In the genomic region with DNA sequence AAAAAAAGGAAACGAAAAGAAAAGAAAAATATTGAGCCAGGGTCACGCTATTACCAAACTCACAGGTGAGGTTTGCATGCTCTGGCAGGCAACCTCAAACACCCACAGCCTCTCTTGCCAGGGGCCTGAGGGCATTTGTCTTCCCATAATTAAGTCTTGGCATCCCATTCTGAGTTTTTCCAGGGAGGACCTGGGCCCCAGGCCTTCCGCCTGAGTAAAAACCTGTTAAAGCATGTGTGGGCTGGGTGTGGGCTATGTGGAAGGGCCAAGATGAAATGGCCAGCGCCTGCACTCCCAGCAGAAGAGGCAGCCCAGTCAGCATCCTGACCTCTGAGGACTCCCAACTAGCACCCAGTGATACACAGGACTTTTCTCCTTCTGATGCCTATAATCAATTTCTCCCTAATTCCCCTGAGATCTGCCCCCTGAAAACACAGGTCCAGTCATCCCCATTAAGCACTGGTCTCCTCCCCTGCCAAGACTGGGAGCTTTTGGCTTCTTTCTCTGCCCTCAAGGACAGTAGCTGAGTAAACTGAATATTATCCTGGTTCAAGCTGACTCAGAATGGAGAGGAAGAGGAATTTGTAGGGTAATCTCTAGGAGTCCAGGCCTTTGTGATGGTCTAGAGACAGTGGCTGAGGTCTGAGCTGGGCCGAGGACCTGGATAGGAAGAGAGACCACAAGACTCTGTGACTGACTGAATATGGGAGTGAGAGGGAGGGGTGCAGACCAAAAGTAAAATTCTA, we compare ENCODE assay signal across 9 cellular contexts. TPM values are rescaled to one million over a fixed set of nuclear protein-coding genes. Genes with fewer than 3 reads are reported as not detected.
DNase-seq lines count a peak whose midpoint lies in the region; ATAC-seq and TF ChIP-seq lines count a peak whose summit lies in the region.
"Had no signal": no experiment of that assay in that cellular context is flagged by ENCODE, and none has a peak within 500 bp of the region (broad histone marks: within the 10 kb centered on the region; RNA-seq: fewer than 3 reads in every experiment).

No MANE protein-coding gene starts in this region.

- H3K4me3 ChIP-seq in BLaER1 treated with 17β-estradiol and CSF1 and Interleukin-3, amounts not matched to agents 10 nM and 100 nM, result no peak overlapping the region
- H3K4me3 ChIP-seq in osteoblast (ENCODE audit: insufficient read depth, low read length), result no peak overlapping the region
- H3K4me3 ChIP-seq: SJSA1 had no signal

- peaks cover 43% of the 10 kb centered on the region for H3K4me1 Mint-ChIP-seq in dendritic cell treated with granulocyte-macrophage colony-stimulating factor and Interleukin-4, amounts not matched to agents 40 ng/mL and 50 ng/mL, for 4 days (ENCODE audit: low read depth)

- H3K4me1 ChIP-seq in BLaER1 treated with 17β-estradiol and CSF1 and Interleukin-3, amounts not matched to agents 10 nM and 100 nM, result peaks cover 0 to 31% (median 25%) of the 10 kb centered on the region in 10 experiments; a peak in 18 of 20 replicates
- peaks cover 23% of the 10 kb centered on the region for H3K4me1 ChIP-seq in osteoblast (ENCODE audit: insufficient read depth, low read length)

- DNase-seq in HPDE6-E6E7 (ENCODE audit: extremely low spot score) (peak; percentile 81), osteoblast (ENCODE audit: insufficient read length, low spot score, missing footprints) (peak; percentile 90), SK-N-DZ (ENCODE audit: low spot score) (no peak)
- no peak for DNase-seq in stimulated activated naive CD4-positive, alpha-beta T cell (lab: John Stamatoyannopoulos, UW)

- no peaks in the 10 kb centered on the region for H3K27me3 ChIP-seq in BLaER1 treated with 17β-estradiol and CSF1 and Interleukin-3, amounts not matched to agents 10 nM and 100 nM
- H3K27me3 ChIP-seq in osteoblast (ENCODE audit: insufficient read depth, low read length), result no peaks in the 10 kb centered on the region
- H3K27me3 ChIP-seq: SJSA1 had no signal

- H3K4me2 ChIP-seq in BLaER1 treated with 17β-estradiol and CSF1 and Interleukin-3, amounts not matched to agents 10 nM and 100 nM, result peak overlapping the region in 9 of 11 experiments; percentile 19 to 78 (median 59); a peak in 17 of 22 replicates
- H3K4me2 ChIP-seq in osteoblast (ENCODE audit: insufficient read depth, low read length), result no peak overlapping the region

- no peak overlapping the region for H2AFZ ChIP-seq in osteoblast (ENCODE audit: low read length)

- no peak overlapping the region for H3K4me3 Mint-ChIP-seq in dendritic cell treated with granulocyte-macrophage colony-stimulating factor and Interleukin-4, amounts not matched to agents 40 ng/mL and 50 ng/mL, for 4 days

- no peaks in the 10 kb centered on the region for H3K36me3 Mint-ChIP-seq in dendritic cell treated with granulocyte-macrophage colony-stimulating factor and Interleukin-4, amounts not matched to agents 40 ng/mL and 50 ng/mL, for 4 days (ENCODE audit: low read depth)

- intact Hi-C loops in dendritic cell treated with granulocyte-macrophage colony-stimulating factor and Interleukin-4, amounts not matched to agents 40 ng/mL and 50 ng/mL, for 4 days (cut with micrococcal nuclease), result loop anchor here (5.0 to 10.0 kb wide), 2 partner anchors 37 to 210 kb away; a partner anchor contains a TSS

- H3K9me3 Mint-ChIP-seq in dendritic cell treated with granulocyte-macrophage colony-stimulating factor and Interleukin-4, amounts not matched to agents 40 ng/mL and 50 ng/mL, for 4 days, result peaks cover 8% of the 10 kb centered on the region

- peaks cover 6 to 26% (median 17%) of the 10 kb centered on the region in 11 experiments; a peak in 21 of 22 replicates for H3K9me3 ChIP-seq in BLaER1 treated with 17β-estradiol and CSF1 and Interleukin-3, amounts not matched to agents 10 nM and 100 nM (replicated peaks in 1 of 11)
- H3K9me3 ChIP-seq in osteoblast (ENCODE audit: low read depth, low read length), result no peaks in the 10 kb centered on the region
- H3K9me3 ChIP-seq: SJSA1 had no signal

- no peak for TF ChIP-seq CTCF in osteoblast (IDR thresholded peaks at IDR 0.05; ENCODE audit: extremely low read depth, low read depth, low read length)

- no peaks in the 10 kb centered on the region for H4K20me1 ChIP-seq in BLaER1 treated with 17β-estradiol and CSF1 and Interleukin-3, amounts not matched to agents 10 nM and 100 nM
- H4K20me1 ChIP-seq in osteoblast (ENCODE audit: insufficient read depth, low read length), result no peaks in the 10 kb centered on the region

- no peaks in the 10 kb centered on the region for H3K27me3 Mint-ChIP-seq in dendritic cell treated with granulocyte-macrophage colony-stimulating factor and Interleukin-4, amounts not matched to agents 40 ng/mL and 50 ng/mL, for 4 days

- H3K36me3 ChIP-seq in BLaER1 treated with 17β-estradiol and CSF1 and Interleukin-3, amounts not matched to agents 10 nM and 100 nM, result no peaks in the 10 kb centered on the region
- no peaks in the 10 kb centered on the region for H3K36me3 ChIP-seq in osteoblast (ENCODE audit: insufficient read depth, low read length)
- H3K36me3 ChIP-seq: SJSA1 had no signal

- peak overlapping the region in 6 of 11 experiments; percentile 10 to 76 (median 56); a peak in 10 of 22 replicates for H3K27ac ChIP-seq in BLaER1 treated with 17β-estradiol and CSF1 and Interleukin-3, amounts not matched to agents 10 nM and 100 nM
- H3K27ac ChIP-seq in osteoblast (ENCODE audit: low read depth, low read length), result no peak overlapping the region

- H3K27ac Mint-ChIP-seq in dendritic cell treated with granulocyte-macrophage colony-stimulating factor and Interleukin-4, amounts not matched to agents 40 ng/mL and 50 ng/mL, for 4 days, result peak overlapping the region; percentile 77

- H3K79me2 ChIP-seq in osteoblast (ENCODE audit: insufficient read depth, low read length), result no peaks in the 10 kb centered on the region

- ATAC-seq in GM21528 (IDR thresholded peaks at IDR 0.05; ENCODE audit: low FRiP score, unreplicated experiment) (no peak), HG02970 (IDR thresholded peaks at IDR 0.05; ENCODE audit: low FRiP score, unreplicated experiment) (no peak)

- H3K9ac ChIP-seq in BLaER1 treated with 17β-estradiol and CSF1 and Interleukin-3, amounts not matched to agents 10 nM and 100 nM, result peak overlapping the region in 2 of 11 experiments; percentile 10 to 23; a peak in 2 of 22 replicates

RNA-seq across cellular contexts. Expression of a gene that starts 35.6 kb away (rescaled TPM):
- total RNA-seq in osteoblast, result 9.8 and 11.2 TPM in 2 replicates
- 8.4 and 10.5 TPM in 2 replicates for polyA plus RNA-seq in SK-N-DZ (2014; cell fraction: cytosol; rRNA removed)
- polyA plus RNA-seq in SK-N-DZ (2014; cell fraction: nucleus; rRNA removed), result 7.0 and 7.1 TPM in 2 replicates

RNA-seq across cellular contexts. Expression of a gene that starts 42.0 kb away (rescaled TPM):
- total RNA-seq in osteoblast, result 23.5 and 24.2 TPM in 2 replicates
- 19.0 and 20.0 TPM in 2 replicates for polyA plus RNA-seq in SK-N-DZ (2014; cell fraction: cytosol; rRNA removed)
- polyA plus RNA-seq in SK-N-DZ (2014; cell fraction: nucleus; rRNA removed), result 8.4 and 10.4 TPM in 2 replicates

Comparison
In these comparisons a context has a peak if more than half of its experiments do, and no peak if none do; other contexts are left out.
1. DNase-seq: peak in HPDE6-E6E7 (single experiment) and osteoblast (single experiment); none in SK-N-DZ (single experiment) and stimulated activated naive CD4-positive, alpha-beta T cell (0 of 6).